In genomic region chr2:218755198-218755566, GRCh38 we compare ENCODE assay signal across 15 cellular contexts. TPM values are rescaled to one million over a fixed set of nuclear protein-coding genes. Genes with fewer than 3 reads are reported as not detected.
DNase-seq lines count a peak whose midpoint lies in the region; ATAC-seq and TF ChIP-seq lines count a peak whose summit lies in the region.
"Had no signal": no experiment of that assay in that cellular context is flagged by ENCODE, and none has a peak within 500 bp of the region (broad histone marks: within the 10 kb centered on the region; RNA-seq: fewer than 3 reads in every experiment).

No MANE protein-coding gene starts in this region.

- peak overlapping the region in 1 of 2 donors; percentile 65 for H3K9ac ChIP-seq in liver (ENCODE audit: low read depth in 1 of 2, low read length in 2 of 2)
- H3K9ac ChIP-seq: BLaER1 had no signal

- peaks cover 29% of the 10 kb centered on the region for H3K4me1 Mint-ChIP-seq in CD14-positive monocyte
- peaks cover 28% of the 10 kb centered on the region for H3K4me1 Mint-ChIP-seq in dendritic cell treated with granulocyte-macrophage colony-stimulating factor and Interleukin-4, amounts not matched to agents 40 ng/mL and 50 ng/mL, for 4 days (ENCODE audit: low read depth)

- peak overlapping the region in 4 of 7 donors; percentile 52 to 85 (median 62) for H3K27ac Mint-ChIP-seq in CD14-positive monocyte
- H3K27ac Mint-ChIP-seq in dendritic cell treated with granulocyte-macrophage colony-stimulating factor and Interleukin-4, amounts not matched to agents 40 ng/mL and 50 ng/mL, for 4 days = peak overlapping the region; percentile 40
- H3K27ac Mint-ChIP-seq: CD8-positive, alpha-beta T cell; HFFc6 had no signal

- TF ChIP-seq RAD21 in liver (IDR thresholded peaks at IDR 0.05) = no peak

- H3K4me3 ChIP-seq in liver (ENCODE audit: low read depth in 1 of 3, low read length in 3 of 3) (no peak overlapping the region), aorta (ENCODE audit: low read length in 2 of 2) (no peak overlapping the region)
- H3K4me3 ChIP-seq: BLaER1 had no signal

- TF ChIP-seq CTCF in CD14-positive monocyte (IDR thresholded peaks at IDR 0.05) = no peak
- no peak for TF ChIP-seq CTCF in liver (IDR thresholded peaks at IDR 0.05; ENCODE audit: low read depth, low read length, missing input control)

- H3K27me3 Mint-ChIP-seq in CD14-positive monocyte (ENCODE audit: low read depth in 3 of 3) = peaks cover 0 to 3% (median 0%) of the 10 kb centered on the region in 3 donors
- no peaks in the 10 kb centered on the region for H3K27me3 Mint-ChIP-seq in dendritic cell treated with granulocyte-macrophage colony-stimulating factor and Interleukin-4, amounts not matched to agents 40 ng/mL and 50 ng/mL, for 4 days

- 47% methylated on average over 3 of the region's 3 CpGs for WGBS in liver
- 97 to 99% methylated on average over 3 of the region's 3 CpGs for WGBS in aorta, 2 donors

- H3K27ac ChIP-seq in liver (ENCODE audit: low read depth in 1 of 2, low read length in 2 of 2) = peak overlapping the region; percentile 84 to 91
- H3K27ac ChIP-seq in aorta (ENCODE audit: low read depth in 1 of 2, low read length in 2 of 2) = peak overlapping the region; percentile 41 to 73
- H3K27ac ChIP-seq: BLaER1 had no signal

- no peak for DNase-seq in CD14-positive monocyte (ENCODE audit: low spot score)
- DNase-seq in aorta = no peak
- DNase-seq in cerebellum (ENCODE audit: low spot score) = no peak
- no peak for DNase-seq in activated T-cell treated with anti-CD3 and anti-CD28 coated beads for 4 hours
- DNase-seq: 8988T; Calu3; CD8-positive, alpha-beta T cell; GOT3; H7; HFFc6 had no signal

- ATAC-seq in aorta (ENCODE audit: low FRiP score) = no peak
- ATAC-seq in GM21723 (IDR thresholded peaks at IDR 0.05; ENCODE audit: unreplicated experiment) = no peak
- ATAC-seq: CD8-positive, alpha-beta T cell; HCT116 had no signal

- intact Hi-C loops in CD14-positive monocyte (cut with micrococcal nuclease) = no loop called here
- intact Hi-C loops in dendritic cell treated with granulocyte-macrophage colony-stimulating factor and Interleukin-4, amounts not matched to agents 40 ng/mL and 50 ng/mL, for 4 days (cut with micrococcal nuclease) = no loop called here
- intact Hi-C loops in aorta (cut with DNase I) = no loop called here

- H3K36me3 ChIP-seq in liver (ENCODE audit: control insufficient read depth in 4 of 4, insufficient read depth in 3 of 4, low read depth in 1 of 4, low read length in 3 of 4) (peaks cover 0 to 14% (median 1%) of the 10 kb centered on the region in 4 donors), aorta (ENCODE audit: control insufficient read depth in 1 of 2, insufficient read depth in 2 of 2, low read length in 1 of 2) (peaks cover 2 to 11% of the 10 kb centered on the region in 2 donors)

- H3K9me3 ChIP-seq in liver (ENCODE audit: control insufficient read depth in 4 of 4, low read length in 3 of 4) (no peaks in the 10 kb centered on the region), aorta (ENCODE audit: control insufficient read depth, low read length) (no peaks in the 10 kb centered on the region)
- H3K9me3 ChIP-seq: BLaER1 had no signal

- H3K4me3 Mint-ChIP-seq in CD14-positive monocyte = no peak overlapping the region
- H3K4me3 Mint-ChIP-seq in dendritic cell treated with granulocyte-macrophage colony-stimulating factor and Interleukin-4, amounts not matched to agents 40 ng/mL and 50 ng/mL, for 4 days = no peak overlapping the region
- H3K4me3 Mint-ChIP-seq: CD8-positive, alpha-beta T cell; HFFc6 had no signal

- H3K4me1 ChIP-seq in liver (ENCODE audit: control insufficient read depth in 4 of 4, insufficient read depth in 4 of 4, low read length in 3 of 4) (peaks cover 10 to 48% (median 38%) of the 10 kb centered on the region in 4 donors), aorta (ENCODE audit: control insufficient read depth in 1 of 2, insufficient read depth in 2 of 2, low read length in 2 of 2) (peaks cover 0 to 3% of the 10 kb centered on the region in 2 donors)
- H3K4me1 ChIP-seq: BLaER1 had no signal

- H3K27me3 ChIP-seq in liver (ENCODE audit: control insufficient read depth in 4 of 4, insufficient read depth in 4 of 4, low read length in 3 of 4) (no peaks in the 10 kb centered on the region), aorta (ENCODE audit: control insufficient read depth in 1 of 2, insufficient read depth in 2 of 2, low read length in 1 of 2) (no peaks in the 10 kb centered on the region)
- H3K27me3 ChIP-seq: BLaER1 had no signal

- peaks cover 75 to 78% of the 10 kb centered on the region in 2 donors for H3K36me3 Mint-ChIP-seq in CD14-positive monocyte
- peaks cover 73% of the 10 kb centered on the region for H3K36me3 Mint-ChIP-seq in dendritic cell treated with granulocyte-macrophage colony-stimulating factor and Interleukin-4, amounts not matched to agents 40 ng/mL and 50 ng/mL, for 4 days (ENCODE audit: low read depth)

- peaks cover 0 to 3% (median 0%) of the 10 kb centered on the region in 7 donors for H3K9me3 Mint-ChIP-seq in CD14-positive monocyte
- H3K9me3 Mint-ChIP-seq in dendritic cell treated with granulocyte-macrophage colony-stimulating factor and Interleukin-4, amounts not matched to agents 40 ng/mL and 50 ng/mL, for 4 days = no peaks in the 10 kb centered on the region
- H3K9me3 Mint-ChIP-seq: CD8-positive, alpha-beta T cell; HFFc6 had no signal

TF ChIP-seq in liver, 16 proteins besides CTCF, POLR2A, EP300 and RAD21:
- TF ChIP-seq FOXA2 (IDR thresholded peaks at IDR 0.05) = peak; percentile 63
- no peak for TF ChIP-seq ZBTB33 (IDR thresholded peaks at IDR 0.05)

RNA-seq across cellular contexts. Expression of gene CYP27A1, which starts 26.8 kb away (rescaled TPM):
- 100 to 1,000 TPM; 214 to 218 TPM for polyA plus RNA-seq in CD14-positive monocyte
- 100 to 1,000 TPM; 112 to 354 TPM for total RNA-seq in liver
- 100 to 1,000 TPM; 298 to 311 TPM for polyA plus RNA-seq in liver
- total RNA-seq in aorta = 10 to 100 TPM; 31.9 to 50.6 TPM
- 10 to 100 TPM; 19.3 to 40.4 TPM for polyA plus RNA-seq in aorta
- total RNA-seq in cerebellum = 5.7 TPM
- total RNA-seq: CD8-positive, alpha-beta T cell had no signal

RNA-seq across cellular contexts. Expression of gene TTLL4, which starts 44.5 kb away (rescaled TPM):
- polyA plus RNA-seq in CD14-positive monocyte (10 to 100 TPM; 13.5 to 16.3 TPM), liver (1 to 10 TPM; 5.7 to 6.4 TPM), aorta (10 to 100 TPM in 1 of 2 donors, 1 to 10 TPM in 1; 1.9 to 28.8 TPM)
- total RNA-seq in liver (10 to 100 TPM in 1 of 2 donors, 1 to 10 TPM in 1; 6.9 to 14.0 TPM), aorta (10 to 100 TPM; 22.3 to 36.3 TPM), cerebellum (23.2 TPM)
